In genomic region chr2:155364766-155365165, GRCh38 we compare ENCODE assay signal across 8 cellular contexts.
"Had no signal": no experiment of that assay in that cellular context is flagged by ENCODE, and none has a peak within 500 bp of the region (broad histone marks: within the 10 kb centered on the region; RNA-seq: fewer than 3 reads in every experiment).

No MANE protein-coding gene starts in this region.

- H3K36me3 ChIP-seq: HAP-1 had no signal

- H3K4me1 ChIP-seq: HAP-1 had no signal

- FAIRE-seq: HepG2 had no signal

- H3K4me3 ChIP-seq: GM23248, HAP-1 had no signal

- H2AFZ ChIP-seq: GM23248 had no signal

- H3K9ac ChIP-seq: GM23248 had no signal

- DNase-seq: GM23248, GOT3, H7, Kasumi-1, KG1 had no signal

- H3K9me3 ChIP-seq: HAP-1 had no signal

- H3K27ac ChIP-seq: GM23248, HL-60 had no signal

- ATAC-seq: HepG2 had no signal
